14 cellular contexts compared by ENCODE assay signal in genomic region chr2:69619725-69620124, GRCh38. TPM values are rescaled to one million over a fixed set of nuclear protein-coding genes. Genes with fewer than 3 reads are reported as not detected.
A peak's percentile ranks its signal among the peaks of the same experiment; 100 is the strongest.
DNase-seq lines count a peak whose midpoint lies in the region; ATAC-seq and TF ChIP-seq lines count a peak whose summit lies in the region.
"Had no signal": no experiment of that assay in that cellular context is flagged by ENCODE, and none has a peak within 500 bp of the region (broad histone marks: within the 10 kb centered on the region; RNA-seq: fewer than 3 reads in every experiment).

No MANE protein-coding gene starts in this region.

- TF ChIP-seq CTCF in CD8-positive, alpha-beta T cell (IDR thresholded peaks at IDR 0.05), result no peak

- H3K4me3 Mint-ChIP-seq in CD8-positive, alpha-beta T cell, result no peak overlapping the region
- H3K4me3 Mint-ChIP-seq in T-helper 2 cell treated with Interferon-gamma antibody and Interleukin-4, amounts not matched to agents 5 μg/mL and 100 μg/mL, for 36 hours, result no peak overlapping the region
- H3K4me3 Mint-ChIP-seq: T-helper 1 cell treated with Interleukin-12 subunit alpha and Interleukin-12 subunit beta and Interleukin-4 antibody, amounts not matched to agents 30 μg/mL and 1 μg/mL, for 36 hours had no signal

- no peak for DNase-seq in CD8-positive, alpha-beta T cell
- DNase-seq in HEK293T (ENCODE audit: extremely low spot score) (no peak), islet precursor cell (peak; percentile 52), NCI-H2171 (lab: John Stamatoyannopoulos, UW) (no peak), HuH-7.5 (ENCODE audit: low spot score) (no peak), NCI-H524 (lab: John Stamatoyannopoulos, UW) (no peak)
- DNase-seq in T-helper 2 cell treated with Interferon-gamma antibody and Interleukin-4, amounts not matched to agents 5 μg/mL and 100 μg/mL, for 36 hours (ENCODE audit: low spot score), result peak; percentile 38
- DNase-seq: H7; mammary epithelial cell; NCI-H2081 treated with DMSO at 0.1 percent for 48 hours; stimulated activated CD4-positive, alpha-beta T cell treated with anti-CD3 and anti-CD28 coated beads, Interleukin-2, amount 100 ng/mL, for 24 hours had no signal

- no peaks in the 10 kb centered on the region for H3K27me3 ChIP-seq in CD8-positive, alpha-beta T cell (ENCODE audit: insufficient read depth, low read length)

- intact Hi-C loops in CD8-positive, alpha-beta T cell (cut with DNase I, micrococcal nuclease), result loop anchor here (1.0 to 5.0 kb wide), 3 partner anchors 9 to 37 kb away; no protein-coding TSS in a partner anchor

- peaks cover 31% of the 10 kb centered on the region for H3K4me1 Mint-ChIP-seq in CD8-positive, alpha-beta T cell (ENCODE audit: low read depth)
- peaks cover 25% of the 10 kb centered on the region for H3K4me1 Mint-ChIP-seq in T-helper 2 cell treated with Interferon-gamma antibody and Interleukin-4, amounts not matched to agents 5 μg/mL and 100 μg/mL, for 36 hours (ENCODE audit: low read depth)

- POLR2A ChIA-PET in CD8-positive, alpha-beta T cell (lab: Charles Lee), result no interaction called here
- POLR2A ChIA-PET in HEK293T (lab: Yijun Ruan, JAX), result no interaction called here

- H3K36me3 Mint-ChIP-seq in CD8-positive, alpha-beta T cell, result peaks cover 26% of the 10 kb centered on the region
- H3K36me3 Mint-ChIP-seq in T-helper 2 cell treated with Interferon-gamma antibody and Interleukin-4, amounts not matched to agents 5 μg/mL and 100 μg/mL, for 36 hours (ENCODE audit: low read depth), result peaks cover 30% of the 10 kb centered on the region

- peaks cover 5% of the 10 kb centered on the region for H3K36me3 ChIP-seq in CD8-positive, alpha-beta T cell (ENCODE audit: insufficient read depth, low read length)

- no peak overlapping the region for H3K27ac Mint-ChIP-seq in CD8-positive, alpha-beta T cell
- no peak overlapping the region for H3K27ac Mint-ChIP-seq in T-helper 2 cell treated with Interferon-gamma antibody and Interleukin-4, amounts not matched to agents 5 μg/mL and 100 μg/mL, for 36 hours
- H3K27ac Mint-ChIP-seq: T-helper 1 cell treated with Interleukin-12 subunit alpha and Interleukin-12 subunit beta and Interleukin-4 antibody, amounts not matched to agents 30 μg/mL and 1 μg/mL, for 36 hours had no signal

- no peak overlapping the region for H3K27ac ChIP-seq in CD8-positive, alpha-beta T cell (ENCODE audit: low read depth, low read length)
- H3K27ac ChIP-seq: C4-2B had no signal

- no peaks in the 10 kb centered on the region for H3K9me3 Mint-ChIP-seq in CD8-positive, alpha-beta T cell
- peaks cover under 1% of the 10 kb centered on the region for H3K9me3 Mint-ChIP-seq in T-helper 2 cell treated with Interferon-gamma antibody and Interleukin-4, amounts not matched to agents 5 μg/mL and 100 μg/mL, for 36 hours

- CTCF ChIA-PET in CD8-positive, alpha-beta T cell (lab: Charles Lee), result interaction anchor here (0.9 to 2.5 kb wide), 2 partner anchors 54 to 105 kb away, joined by 3 to 12 read pairs; no protein-coding TSS in a partner anchor
- CTCF ChIA-PET in HEK293T (lab: Yijun Ruan, JAX), result no interaction called here

- peaks cover 79% of the 10 kb centered on the region for H3K4me1 ChIP-seq in CD8-positive, alpha-beta T cell (ENCODE audit: insufficient read depth, low read length)

- H3K27me3 Mint-ChIP-seq in CD8-positive, alpha-beta T cell (ENCODE audit: low read depth), result no peaks in the 10 kb centered on the region
- no peaks in the 10 kb centered on the region for H3K27me3 Mint-ChIP-seq in T-helper 2 cell treated with Interferon-gamma antibody and Interleukin-4, amounts not matched to agents 5 μg/mL and 100 μg/mL, for 36 hours (ENCODE audit: low read depth)

- ATAC-seq in CD8-positive, alpha-beta T cell, result peak; percentile 37
- no peak for ATAC-seq in HG02759 (IDR thresholded peaks at IDR 0.05; ENCODE audit: unreplicated experiment)

- H3K4me3 ChIP-seq in CD8-positive, alpha-beta T cell (ENCODE audit: low read depth, low read length), result peak overlapping the region; percentile 17

- H3K9me3 ChIP-seq in CD8-positive, alpha-beta T cell (ENCODE audit: low read length), result no peaks in the 10 kb centered on the region

TF ChIP-seq in HEK293T, 16 proteins besides CTCF, POLR2A, EP300 and RAD21:
- TF ChIP-seq SUZ12 (IDR thresholded peaks at IDR 0.05), result no peak
- peak; percentile 36; the same call in 1 of the 2 replicates for TF ChIP-seq PKNOX1 (IDR thresholded peaks at IDR 0.05)

RNA-seq across cellular contexts. Expression of gene AAK1, which starts 23.8 kb away (rescaled TPM):
- 100 to 1,000 TPM; 156 to 174 TPM for total RNA-seq in CD8-positive, alpha-beta T cell

Comparison
In these comparisons a context has a peak if more than half of its experiments do, and no peak if none do; other contexts are left out.
1. DNase-seq: peak in T-helper 2 cell treated with Interferon-gamma antibody and Interleukin-4, amounts not matched to agents 5 μg/mL and 100 μg/mL, for 36 hours (single experiment) and islet precursor cell (single experiment); none in CD8-positive, alpha-beta T cell (0 of 7), HEK293T (single experiment), NCI-H2171 (single experiment), HuH-7.5 (single experiment) and NCI-H524 (0 of 2).